ENCODE assay signal across 8 cellular contexts in the genomic region with DNA sequence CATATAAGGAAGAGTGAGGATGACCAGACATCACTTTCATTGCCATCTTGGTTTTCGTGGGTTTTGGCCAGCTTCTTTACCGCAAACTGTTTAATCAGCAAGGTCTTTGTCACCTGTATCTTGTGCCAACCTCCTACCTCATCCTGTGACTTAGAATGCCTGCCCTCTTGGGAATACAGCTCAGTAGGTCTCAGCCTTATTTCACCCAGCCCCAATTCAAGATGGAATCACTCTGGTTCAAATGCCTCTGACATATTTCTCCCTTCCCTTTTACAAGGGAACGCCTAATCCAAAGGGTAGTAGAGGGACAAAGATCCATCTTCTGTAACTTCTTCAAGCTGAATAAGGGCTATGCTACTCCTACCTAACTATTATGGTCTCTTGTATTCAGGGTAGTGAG.
"Had no signal": no experiment of that assay in that cellular context is flagged by ENCODE, and none has a peak within 500 bp of the region (broad histone marks: within the 10 kb centered on the region; RNA-seq: fewer than 3 reads in every experiment).

No MANE protein-coding gene starts in this region.

- ATAC-seq: GM12878 had no signal

- DNase-seq: GDM1, GF-D8 had no signal

- H3K4me3 ChIP-seq: GM12878 had no signal

- FAIRE-seq: G401.6, GM12878, GM12891, GM12892, GM18507, GM19239 had no signal
